Comparison of ENCODE assay signal across 8 cellular contexts in genomic region chr9:85941966-85942912, GRCh38. TPM values are rescaled to one million over a fixed set of nuclear protein-coding genes. Genes with fewer than 3 reads are reported as not detected.
DNase-seq lines count a peak whose midpoint lies in the region; ATAC-seq, FAIRE-seq and TF ChIP-seq lines count a peak whose summit lies in the region.

No MANE protein-coding gene starts in this region.

- H3K9me3 ChIP-seq in DND-41 (ENCODE audit: insufficient read depth, low read length, severe bottlenecking) (no peaks in the 10 kb centered on the region), OCI-LY3 (ENCODE audit: insufficient read depth, low read length) (no peaks in the 10 kb centered on the region), pancreas (no peaks in the 10 kb centered on the region)

- H4K20me1 ChIP-seq in DND-41 (ENCODE audit: insufficient read depth, low read length), result peaks cover 3% of the 10 kb centered on the region; the same call in 1 of the 2 replicates
- H4K20me1 ChIP-seq in OCI-LY3 (ENCODE audit: insufficient read depth, low read length), result 0 out of 2 replicates have a peak, but pooled peaks cover 2% of the 10 kb centered on the region

- H3K79me2 ChIP-seq in DND-41 (ENCODE audit: insufficient read depth, low read length), result peaks cover 66% of the 10 kb centered on the region
- H3K79me2 ChIP-seq in OCI-LY3 (ENCODE audit: low read length), result peaks cover 61% of the 10 kb centered on the region

- peak overlapping the region; percentile 86 to 90 for H3K4me3 ChIP-seq in DND-41 (ENCODE audit: low read depth in 1 of 2, low read length in 2 of 2)
- peak overlapping the region; percentile 95 for H3K4me3 ChIP-seq in OCI-LY3 (ENCODE audit: low read length)
- peak overlapping the region; percentile 60 to 96 (median 84) for H3K4me3 ChIP-seq in pancreas

- H2AFZ ChIP-seq in DND-41 (ENCODE audit: low read depth, low read length) (peak overlapping the region; percentile 80), OCI-LY3 (ENCODE audit: low read depth, low read length) (no peak overlapping the region)

- peak overlapping the region; percentile 74 for H3K4me2 ChIP-seq in DND-41 (ENCODE audit: insufficient read depth, low read length)
- H3K4me2 ChIP-seq in OCI-LY3 (ENCODE audit: low read length), result peak overlapping the region; percentile 86

- CTCF ChIA-PET in GM10248 (lab: Yijun Ruan, JAX), result interaction anchor here (1.8 kb wide), 1 partner anchor 62 kb away, joined by 4 read pairs; no protein-coding TSS in a partner anchor

- H3K4me1 ChIP-seq in DND-41 (ENCODE audit: insufficient read depth, low read length) (peaks cover 45% of the 10 kb centered on the region), OCI-LY3 (ENCODE audit: low read length) (peaks cover 15% of the 10 kb centered on the region), pancreas (peaks cover 12 to 32% (median 15%) of the 10 kb centered on the region in 3 donors)

- H3K27me3 ChIP-seq in DND-41 (ENCODE audit: insufficient read depth, low read length, poor library complexity) (no peaks in the 10 kb centered on the region), OCI-LY3 (ENCODE audit: low read depth, low read length) (no peaks in the 10 kb centered on the region), pancreas (no peaks in the 10 kb centered on the region)

- H3K27ac ChIP-seq in DND-41 (ENCODE audit: low read length) (peak overlapping the region; percentile 68; the same call in 1 of the 2 replicates), OCI-LY3 (ENCODE audit: low read length) (peak overlapping the region; percentile 62; the same call in 1 of the 2 replicates), epithelial cell of prostate (peak overlapping the region; percentile 87), pancreas (peak overlapping the region; percentile 86 to 98 (median 90))

- FAIRE-seq in pancreas (lab: Jason Lieb, UNC), result no peak

- no peak for ATAC-seq in DND-41 (ENCODE audit: insufficient read depth, low read depth)
- ATAC-seq in pancreas, result no peak
- no peak for ATAC-seq in HG03159 (IDR thresholded peaks at IDR 0.05; ENCODE audit: unreplicated experiment)

- H3K36me3 ChIP-seq in DND-41 (ENCODE audit: insufficient read depth, low read length) (peaks cover 38% of the 10 kb centered on the region), OCI-LY3 (replicated peaks; ENCODE audit: low read depth, low read length) (peaks cover 34% of the 10 kb centered on the region), pancreas (peaks cover 0 to 3% (median 0%) of the 10 kb centered on the region in 3 donors)

- intact Hi-C loops in pancreas (cut with DNase I), result no loop called here

- POLR2A ChIA-PET in GM10248 (lab: Yijun Ruan, JAX), result no interaction called here

- peak overlapping the region; percentile 85 for H3K9ac ChIP-seq in DND-41 (ENCODE audit: low read depth, low read length)
- H3K9ac ChIP-seq in OCI-LY3 (ENCODE audit: low read length), result peak overlapping the region; percentile 93

- TF ChIP-seq CTCF in DND-41 (IDR thresholded peaks at IDR 0.05; ENCODE audit: borderline replicate concordance, extremely low read depth, low read length, poor library complexity, severe bottlenecking) (no peak), OCI-LY3 (IDR thresholded peaks at IDR 0.05; ENCODE audit: low read depth, low read length) (no peak), pancreas (IDR thresholded peaks at IDR 0.05) (no peak), GM10248 (IDR thresholded peaks at IDR 0.05; ENCODE audit: control extremely low read depth, extremely low read depth, low read depth, missing control alignments) (no peak)

- WGBS in pancreas, 2 donors, result 21 to 23% methylated on average over 8 of the region's 8 CpGs

- DNase-seq in DND-41 (no peak), epithelial cell of prostate (ENCODE audit: low read depth, low spot score) (no peak), pancreas (no peak), GOT3 (lab: John Stamatoyannopoulos, UW) (no peak), epidermal melanocyte (ENCODE audit: insufficient read length, low spot score) (no peak), GM10248 (ENCODE audit: extremely low spot score) (no peak)

RNA-seq across cellular contexts. Expression of gene NAA35, which starts 1.3 kb away (rescaled TPM):
- 10 to 100 TPM; 10.3 to 13.8 (median 11.5) TPM for total RNA-seq in pancreas
- polyA plus RNA-seq in pancreas, result 1 to 10 TPM; 4.1 to 6.6 TPM
